ENCODE assay signal across 9 cellular contexts in the genomic region with DNA sequence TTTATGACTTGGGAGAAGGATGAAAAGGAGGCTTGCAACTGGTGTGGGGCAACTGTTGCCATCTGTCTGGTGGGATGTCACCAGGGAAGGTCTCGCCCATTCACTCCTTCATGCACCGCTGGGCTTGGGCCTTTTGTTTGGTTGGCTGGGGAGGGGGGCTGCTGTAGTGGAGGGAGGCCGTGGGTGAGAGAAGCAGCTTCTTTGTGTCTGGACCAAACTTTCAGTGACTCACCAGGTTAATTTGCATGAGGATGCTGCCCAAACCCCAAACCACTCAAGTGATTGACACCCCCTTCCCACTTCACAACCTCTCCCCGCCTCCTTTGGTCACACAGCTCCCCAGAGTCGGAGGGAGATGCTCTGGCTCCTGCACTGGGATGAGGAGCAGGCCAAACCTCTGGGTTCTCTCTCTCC. TPM values are rescaled to one million over a fixed set of nuclear protein-coding genes. Genes with fewer than 3 reads are reported as not detected.
DNase-seq lines count a peak whose midpoint lies in the region; ATAC-seq and TF ChIP-seq lines count a peak whose summit lies in the region.
"Had no signal": no experiment of that assay in that cellular context is flagged by ENCODE, and none has a peak within 500 bp of the region (broad histone marks: within the 10 kb centered on the region; RNA-seq: fewer than 3 reads in every experiment).

No MANE protein-coding gene starts in this region.

- H4K20me1 ChIP-seq in PC-3 (ENCODE audit: low read length): no peaks in the 10 kb centered on the region

- peak; percentile 62 for DNase-seq in H7
- peak; percentile 96 for DNase-seq in NCI-H2107 treated with DMSO at 0.1 percent for 48 hours (lab: John Stamatoyannopoulos, UW; ENCODE audit: unreplicated experiment)
- DNase-seq in activated T-cell treated with anti-CD3 and anti-CD28 coated beads, Interleukin-2, amount 50 U/mL, for 1 hour: peak; percentile 51
- peak in 11 of 49 donors; percentile 44 to 85 (median 66) for DNase-seq in substantia nigra (lab: John Stamatoyannopoulos, UW)
- DNase-seq in islet precursor cell: no peak
- no peak for DNase-seq in PC-3
- DNase-seq: IMR-90 had no signal

- H3K9ac ChIP-seq in iPS-20b (ENCODE audit: low read depth, low read length): peak overlapping the region; percentile 25; the same call in 1 of the 2 replicates
- H3K9ac ChIP-seq in PC-3 (ENCODE audit: low read length): no peak overlapping the region

- H3K9me2 ChIP-seq in PC-3 (replicated peaks; ENCODE audit: low read length): no peaks in the 10 kb centered on the region

- H3K27me3 ChIP-seq in H7 (ENCODE audit: control insufficient read depth, insufficient read depth, low read length) (peaks cover 48% of the 10 kb centered on the region), iPS-20b (ENCODE audit: insufficient read depth, low read length) (peaks cover 64% of the 10 kb centered on the region), PC-3 (ENCODE audit: low read length) (peaks cover 22% of the 10 kb centered on the region; the same call in 1 of the 2 replicates)

- H2AFZ ChIP-seq in PC-3 (ENCODE audit: low read length): no peak overlapping the region

- POLR2A ChIA-PET in PC-3 (lab: Charles Lee; ENCODE audit: unreplicated experiment): no interaction called here

- H3K9me3 ChIP-seq in iPS-20b (ENCODE audit: insufficient read depth, low read depth, low read length) (no peaks in the 10 kb centered on the region), PC-3 (ENCODE audit: low read length) (no peaks in the 10 kb centered on the region)

- no peak for TF ChIP-seq CTCF in GM12875 (IDR thresholded peaks at IDR 0.05; ENCODE audit: borderline replicate concordance, insufficient read depth, low read depth, low read length)
- no peak for TF ChIP-seq CTCF in PC-3 (conservative IDR thresholded peaks at IDR 0.05; ENCODE audit: low read depth, low read length)

- no TSS peak for BruUV-seq in PC-3 (replicated peaks; lab: Mats Ljungman, UMichigan)

- H3K36me3 ChIP-seq in H7 (replicated peaks; ENCODE audit: control insufficient read depth, insufficient read depth, low read length) (no peaks in the 10 kb centered on the region), iPS-20b (ENCODE audit: insufficient read depth, low read depth, low read length) (no peaks in the 10 kb centered on the region), PC-3 (ENCODE audit: low read depth, low read length) (no peaks in the 10 kb centered on the region)

- H3K4me1 ChIP-seq in iPS-20b (ENCODE audit: insufficient read depth, low read length): peaks cover 34% of the 10 kb centered on the region
- peaks cover 14% of the 10 kb centered on the region; the same call in 1 of the 2 replicates for H3K4me1 ChIP-seq in PC-3 (ENCODE audit: insufficient read depth, low read length)

- CTCF ChIA-PET in PC-3 (lab: Charles Lee): no interaction called here

- intact Hi-C loops in PC-3 (cut with micrococcal nuclease): no loop called here

- H3K79me2 ChIP-seq in PC-3 (ENCODE audit: low read length): no peaks in the 10 kb centered on the region

- no peaks in the 10 kb centered on the region for H3F3A ChIP-seq in PC-3 (ENCODE audit: low read length, unreplicated experiment)

- no peak overlapping the region for H3K4me2 ChIP-seq in PC-3 (ENCODE audit: low read length)

- H3K27ac ChIP-seq in iPS-20b (ENCODE audit: low read length): peak overlapping the region; percentile 23
- peak overlapping the region; percentile 92 for H3K27ac ChIP-seq in substantia nigra (ENCODE audit: low read depth, low read length, poor library complexity, severe bottlenecking)
- H3K27ac ChIP-seq in PC-3 (ENCODE audit: low read length): no peak overlapping the region

- H3K4me3 ChIP-seq in GM12875 (ENCODE audit: low read depth, low read length) (peak overlapping the region; percentile 36), H7 (ENCODE audit: insufficient read depth, low read depth, low read length) (no peak overlapping the region), iPS-20b (ENCODE audit: low read length) (peak overlapping the region; percentile 2; the same call in 1 of the 2 replicates), PC-3 (ENCODE audit: low read length) (no peak overlapping the region)

- no peak for ATAC-seq in PC-3

RNA-seq across cellular contexts. Expression of a gene that starts 19.7 kb away (rescaled TPM):
- total RNA-seq in H7 (2014; rRNA removed; shearing (Covaris generic)): 7.2 and 8.7 TPM in 2 replicates
- total RNA-seq in PC-3 (2014; rRNA removed): 2.2 and 2.4 TPM in 2 replicates

RNA-seq across cellular contexts. Expression of a gene that starts 25.9 kb away (rescaled TPM):
- total RNA-seq in H7 (2014; rRNA removed; shearing (Covaris generic)): not detected in 2 replicates
- not detected in 2 replicates for total RNA-seq in PC-3 (2014; rRNA removed)

Comparison
In these comparisons a context has a peak if more than half of its experiments do, and no peak if none do; other contexts are left out.
1. H3K4me3 ChIP-seq: peak in GM12875 (single experiment) and iPS-20b (single experiment); none in H7 (single experiment) and PC-3 (single experiment).
2. DNase-seq: peak in H7 (single experiment), NCI-H2107 treated with DMSO at 0.1 percent for 48 hours (single experiment) and activated T-cell treated with anti-CD3 and anti-CD28 coated beads, Interleukin-2, amount 50 U/mL, for 1 hour (single experiment); none in islet precursor cell (single experiment) and PC-3 (single experiment).